9 cellular contexts compared by ENCODE assay signal in the genomic region with DNA sequence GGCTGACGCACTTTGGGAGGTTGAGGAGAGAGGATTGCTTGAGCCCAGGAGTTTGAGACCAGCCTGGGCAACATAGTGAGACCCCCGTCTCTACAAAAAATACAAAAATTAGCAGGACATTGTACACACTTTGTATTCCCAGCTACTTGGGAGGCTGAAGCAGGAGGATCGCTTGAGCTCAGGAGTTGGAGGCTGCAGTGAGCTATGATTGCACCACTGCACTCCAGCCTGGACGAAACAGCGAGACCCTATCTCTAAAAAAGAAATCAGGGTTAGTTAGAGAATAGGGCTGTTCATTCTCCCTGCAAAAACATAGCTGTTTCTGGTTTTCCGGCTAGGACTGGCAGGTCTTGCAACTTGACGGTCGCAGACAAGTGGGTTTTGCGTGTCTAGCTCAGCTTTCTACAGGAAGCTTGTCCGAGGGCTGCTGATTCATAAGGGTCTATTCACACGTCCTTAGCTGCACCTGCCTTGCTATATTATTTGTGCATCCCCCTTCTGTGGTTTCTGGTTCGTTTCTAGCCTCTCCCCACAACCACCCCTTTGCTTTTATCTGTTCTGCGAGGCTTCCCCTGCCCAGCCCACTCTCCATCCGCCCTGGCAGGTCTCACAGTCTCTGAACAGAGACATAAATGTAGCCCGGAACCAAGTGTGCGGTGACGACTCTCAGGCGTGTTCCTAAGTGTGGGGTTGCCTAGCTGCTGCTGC. TPM values are rescaled to one million over a fixed set of nuclear protein-coding genes. Genes with fewer than 3 reads are reported as not detected.
A peak's percentile ranks its signal among the peaks of the same experiment; 100 is the strongest.
DNase-seq lines count a peak whose midpoint lies in the region; ATAC-seq and TF ChIP-seq lines count a peak whose summit lies in the region.
"Had no signal": no experiment of that assay in that cellular context is flagged by ENCODE, and none has a peak within 500 bp of the region (broad histone marks: within the 10 kb centered on the region; RNA-seq: fewer than 3 reads in every experiment).

No MANE protein-coding gene starts in this region.

- H3K27me3 ChIP-seq in left lung, result peaks cover 0 to 26% of the 10 kb centered on the region in 2 donors

- intact Hi-C loops in activated T-helper 1 cell treated with anti-CD3 and anti-CD28 coated beads, Interleukin-12 subunit alpha, Interleukin-12 subunit beta, Interleukin-2, Interleukin-4 antibody, amounts not matched to agents 30 ng/mL and 10 ng/mL and 1 ng/mL, durations not matched to agents 14 hours and 24 hours and 36 hours (cut with micrococcal nuclease), result loop anchor here (1.0 kb wide), 1 partner anchor 11 kb away; no protein-coding TSS in a partner anchor
- intact Hi-C loops in left lung (cut with DNase I), result no loop called here

- H3K4me1 Mint-ChIP-seq in activated T-helper 1 cell treated with anti-CD3 and anti-CD28 coated beads, Interleukin-12 subunit alpha, Interleukin-12 subunit beta, Interleukin-2, Interleukin-4 antibody, amounts not matched to agents 30 ng/mL and 10 ng/mL and 1 ng/mL, durations not matched to agents 14 hours and 24 hours and 36 hours (ENCODE audit: low read depth), result peaks cover 21% of the 10 kb centered on the region

- H3K36me3 Mint-ChIP-seq in activated T-helper 1 cell treated with anti-CD3 and anti-CD28 coated beads, Interleukin-12 subunit alpha, Interleukin-12 subunit beta, Interleukin-2, Interleukin-4 antibody, amounts not matched to agents 30 ng/mL and 10 ng/mL and 1 ng/mL, durations not matched to agents 14 hours and 24 hours and 36 hours (ENCODE audit: low read depth), result no peaks in the 10 kb centered on the region

- no peak for TF ChIP-seq CTCF in left lung (IDR thresholded peaks at IDR 0.05)

- H3K27ac Mint-ChIP-seq in activated T-helper 1 cell treated with anti-CD3 and anti-CD28 coated beads, Interleukin-12 subunit alpha, Interleukin-12 subunit beta, Interleukin-2, Interleukin-4 antibody, amounts not matched to agents 30 ng/mL and 10 ng/mL and 1 ng/mL, durations not matched to agents 14 hours and 24 hours and 36 hours, result peak overlapping the region; percentile 85

- H3K4me1 ChIP-seq in left lung, result no peaks in the 10 kb centered on the region

- TF ChIP-seq POLR2A in GM18526 (IDR thresholded peaks at IDR 0.05; ENCODE audit: extremely low read depth, insufficient read length), result peak; percentile 29

- no peak overlapping the region for H3K27ac ChIP-seq in left lung

- H3K4me3 Mint-ChIP-seq in activated T-helper 1 cell treated with anti-CD3 and anti-CD28 coated beads, Interleukin-12 subunit alpha, Interleukin-12 subunit beta, Interleukin-2, Interleukin-4 antibody, amounts not matched to agents 30 ng/mL and 10 ng/mL and 1 ng/mL, durations not matched to agents 14 hours and 24 hours and 36 hours, result peak overlapping the region; percentile 56

- H3K9me3 ChIP-seq in left lung, result no peaks in the 10 kb centered on the region

- H3K9me3 Mint-ChIP-seq in activated T-helper 1 cell treated with anti-CD3 and anti-CD28 coated beads, Interleukin-12 subunit alpha, Interleukin-12 subunit beta, Interleukin-2, Interleukin-4 antibody, amounts not matched to agents 30 ng/mL and 10 ng/mL and 1 ng/mL, durations not matched to agents 14 hours and 24 hours and 36 hours, result no peaks in the 10 kb centered on the region

- ATAC-seq in HG02840 (IDR thresholded peaks at IDR 0.05; ENCODE audit: low FRiP score, unreplicated experiment) (peak; percentile 92), left lung (no peak)

- H3K36me3 ChIP-seq in left lung, result no peaks in the 10 kb centered on the region

- H3K27me3 Mint-ChIP-seq in activated T-helper 1 cell treated with anti-CD3 and anti-CD28 coated beads, Interleukin-12 subunit alpha, Interleukin-12 subunit beta, Interleukin-2, Interleukin-4 antibody, amounts not matched to agents 30 ng/mL and 10 ng/mL and 1 ng/mL, durations not matched to agents 14 hours and 24 hours and 36 hours (ENCODE audit: insufficient read depth), result peaks cover 17% of the 10 kb centered on the region

- H3K4me3 ChIP-seq in left lung, result no peak overlapping the region

- DNase-seq in NCI-H345 (lab: John Stamatoyannopoulos, UW) (peak; percentile 39), left lung (no peak), iPS-NIHi7 (ENCODE audit: extremely low spot score) (no peak), NCI-H526 treated with DMSO at 0.1 percent for 48 hours (lab: John Stamatoyannopoulos, UW) (no peak)
- DNase-seq in activated T-helper 1 cell treated with anti-CD3 and anti-CD28 coated beads, Interleukin-12 subunit alpha, Interleukin-12 subunit beta, Interleukin-2, Interleukin-4 antibody, amounts not matched to agents 30 ng/mL and 10 ng/mL and 1 ng/mL, durations not matched to agents 14 hours and 24 hours and 36 hours (ENCODE audit: low spot score), result peak; percentile 68
- DNase-seq in stimulated activated CD8-positive, alpha-beta memory T cell treated with anti-CD3 and anti-CD28 coated beads, Interleukin-4, amount 100 ng/mL, for 24 hours (ENCODE audit: low read depth), result peak; percentile 69
- DNase-seq: IMR-90 had no signal

RNA-seq across cellular contexts. Expression of gene AMZ1, which starts 10.7 kb away (rescaled TPM):
- 0.05 TPM in 1 of 2 replicates, not detected in the other for total RNA-seq in activated T-helper 1 cell treated with anti-CD3 and anti-CD28 coated beads, Interleukin-12 subunit alpha, Interleukin-12 subunit beta, Interleukin-2, Interleukin-4 antibody, amounts not matched to agents 30 ng/mL and 10 ng/mL and 1 ng/mL, durations not matched to agents 14 hours and 24 hours and 36 hours
- 1 to 10 TPM in 1 of 2 donors, under 1 TPM in 1; 0.13 to 1.3 TPM for total RNA-seq in left lung

Comparison
In these comparisons a context has a peak if more than half of its experiments do, and no peak if none do; other contexts are left out.
1. DNase-seq: peak in NCI-H345 (single experiment), activated T-helper 1 cell treated with anti-CD3 and anti-CD28 coated beads, Interleukin-12 subunit alpha, Interleukin-12 subunit beta, Interleukin-2, Interleukin-4 antibody, amounts not matched to agents 30 ng/mL and 10 ng/mL and 1 ng/mL, durations not matched to agents 14 hours and 24 hours and 36 hours (single experiment) and stimulated activated CD8-positive, alpha-beta memory T cell treated with anti-CD3 and anti-CD28 coated beads, Interleukin-4, amount 100 ng/mL, for 24 hours (single experiment); none in left lung (0 of 2), iPS-NIHi7 (single experiment) and NCI-H526 treated with DMSO at 0.1 percent for 48 hours (single experiment).